Comparison of ENCODE assay signal across 8 cellular contexts in the genomic region with DNA sequence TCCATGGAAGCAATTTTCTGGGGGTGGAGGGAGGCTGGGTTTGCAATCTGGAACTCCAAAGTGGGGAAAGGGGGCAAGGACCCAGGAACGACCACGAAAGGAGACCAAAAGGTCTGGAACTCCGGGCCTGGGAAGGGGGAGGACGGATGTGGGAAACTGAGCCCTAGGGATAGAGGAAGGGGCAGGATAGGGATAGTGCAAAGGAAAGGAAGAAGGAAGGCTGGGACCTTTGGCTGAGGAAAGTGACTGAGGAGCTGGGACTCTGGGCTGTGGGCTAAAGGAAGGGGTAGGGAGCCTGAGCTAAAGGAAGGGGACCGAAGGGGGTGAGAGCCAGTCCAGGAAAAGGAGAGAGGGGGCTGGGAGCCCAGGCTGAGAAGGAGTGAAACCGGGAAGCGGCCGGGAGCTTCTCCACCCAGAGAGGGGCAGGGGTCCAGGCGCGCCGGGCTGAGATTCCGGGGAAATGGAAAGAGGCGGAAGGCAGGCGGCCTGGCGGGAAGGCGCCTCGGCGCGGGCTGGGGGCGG. TPM values are rescaled to one million over a fixed set of nuclear protein-coding genes. Genes with fewer than 3 reads are reported as not detected.
A peak's percentile ranks its signal among the peaks of the same experiment; 100 is the strongest.
DNase-seq lines count a peak whose midpoint lies in the region; ATAC-seq and TF ChIP-seq lines count a peak whose summit lies in the region.

No MANE protein-coding gene starts in this region.

- TF ChIP-seq CTCF in fibroblast of villous mesenchyme (IDR thresholded peaks at IDR 0.05; ENCODE audit: insufficient read depth, low read depth, low read length), result no peak
- no peak for TF ChIP-seq CTCF in sigmoid colon (IDR thresholded peaks at IDR 0.05)

- in situ Hi-C loops in ACHN (cut with HindIII; ENCODE audit: low pct_ligation_motif_present, low pct_unique_long_range_greater_than_20kb, low sequenced_read_pairs), result no loop called here

- H3K4me3 ChIP-seq in SK-N-MC, result peak overlapping the region; percentile 86
- H3K4me3 ChIP-seq in fibroblast of villous mesenchyme (ENCODE audit: low read depth, low read length), result peak overlapping the region; percentile 74
- H3K4me3 ChIP-seq in sigmoid colon, result peak overlapping the region; percentile 48 to 90 (median 83)

- H3K9me3 ChIP-seq in SK-N-MC (ENCODE audit: low read depth, low read length) (no peaks in the 10 kb centered on the region), sigmoid colon (no peaks in the 10 kb centered on the region)

- peaks cover 0 to 58% (median 51%) of the 10 kb centered on the region in 4 donors for H3K4me1 ChIP-seq in sigmoid colon

- WGBS in sigmoid colon, 2 donors, result 10 to 13% methylated on average over 20 of the region's 20 CpGs

- no peak for TF ChIP-seq EP300 in sigmoid colon (IDR thresholded peaks at IDR 0.05)

- DNase-seq in SK-N-MC (ENCODE audit: low read depth, low spot score) (no peak), fibroblast of villous mesenchyme (ENCODE audit: low read depth) (no peak), sigmoid colon (no peak), ACHN (no peak), GF-D8 (lab: John Stamatoyannopoulos, UW) (no peak), NCI-H2227 treated with DMSO at 0.1 percent for 48 hours (lab: John Stamatoyannopoulos, UW) (no peak), cerebellar nuclear complex (lab: John Stamatoyannopoulos, UW) (no peak)

- H3K27ac ChIP-seq in SK-N-MC (no peak overlapping the region; the same call in 1 of the 2 replicates), sigmoid colon (peak overlapping the region; percentile 79 to 96 (median 94))

- no peak for TF ChIP-seq POLR2A in sigmoid colon (IDR thresholded peaks at IDR 0.05)

- intact Hi-C loops in sigmoid colon (cut with DNase I), result loop anchor here (1.0 to 10.0 kb wide), 5 partner anchors 34 to 156 kb away; a partner anchor contains a TSS

- H3K36me3 ChIP-seq in SK-N-MC (ENCODE audit: insufficient read depth, low read length) (no peaks in the 10 kb centered on the region), sigmoid colon (no peaks in the 10 kb centered on the region)

- H3K9ac ChIP-seq in SK-N-MC (ENCODE audit: insufficient read length), result peak overlapping the region; percentile 79

- peak; percentile 21 for ATAC-seq in GM21447 (IDR thresholded peaks at IDR 0.05; ENCODE audit: unreplicated experiment)

- H3K27me3 ChIP-seq in sigmoid colon, result no peaks in the 10 kb centered on the region

RNA-seq across cellular contexts. Expression of a gene that starts 0.4 kb away (rescaled TPM):
- total RNA-seq in fibroblast of villous mesenchyme (6.0 and 7.4 TPM in 2 replicates), sigmoid colon (10 to 100 TPM; 11.4 to 25.2 (median 13.3) TPM)
- polyA plus RNA-seq in sigmoid colon, result 10 to 100 TPM in 2 of 3 donors, 1 to 10 TPM in 1; 6.0 to 64.4 (median 10.6) TPM
